ENCODE assay signal across 28 cellular contexts in genomic region chr3:138539352-138539751, GRCh38.
"Had no signal": no experiment of that assay in that cellular context is flagged by ENCODE, and none has a peak within 500 bp of the region (broad histone marks: within the 10 kb centered on the region; RNA-seq: fewer than 3 reads in every experiment).

No MANE protein-coding gene starts in this region.

- FAIRE-seq: colon, endometrium, endothelial cell of umbilical vein, frontal cortex had no signal

- H3K4me3 ChIP-seq: colonic mucosa, coronary artery, dorsolateral prefrontal cortex, esophagus muscularis mucosa, esophagus squamous epithelium, gastrocnemius medialis, gastroesophageal sphincter, heart left ventricle, heart right ventricle had no signal

- H3K27me3 ChIP-seq: colonic mucosa, dorsolateral prefrontal cortex, esophagus muscularis mucosa, esophagus squamous epithelium, foreskin keratinocyte, gastrocnemius medialis, gastroesophageal sphincter, heart left ventricle, heart right ventricle had no signal

- H3K36me3 ChIP-seq: colonic mucosa had no signal

- ATAC-seq: effector memory CD8-positive, alpha-beta T cell; esophagus mucosa; foreskin keratinocyte; gastrocnemius medialis; gastroesophageal sphincter; heart left ventricle; heart right ventricle had no signal

- H3K9me3 ChIP-seq: colonic mucosa had no signal

- H3K4me1 ChIP-seq: colonic mucosa, esophagus muscularis mucosa, esophagus squamous epithelium, foreskin keratinocyte, gastrocnemius medialis, gastroesophageal sphincter, heart left ventricle, heart right ventricle had no signal

- H3K27ac ChIP-seq: colonic mucosa, coronary artery, dorsolateral prefrontal cortex, epithelial cell of prostate, esophagus muscularis mucosa, esophagus squamous epithelium, foreskin keratinocyte, gastrocnemius medialis, gastroesophageal sphincter, heart left ventricle, heart right ventricle had no signal

- DNase-seq: colonic mucosa; cortex of kidney; dermis blood vessel endothelial cell; dorsolateral prefrontal cortex; effector CD4-positive, alpha-beta T cell; effector CD8-positive, alpha-beta T cell; effector memory CD4-positive, alpha-beta T cell; effector memory CD8-positive, alpha-beta T cell; endodermal cell; erythroblast; esophagus squamous epithelium; foreskin fibroblast; foreskin keratinocyte; foreskin melanocyte; gastrocnemius medialis; glutamatergic neuron; head of caudate nucleus; heart left ventricle; heart right ventricle had no signal
